ENCODE assay signal across 1 cellular context in the genomic region with DNA sequence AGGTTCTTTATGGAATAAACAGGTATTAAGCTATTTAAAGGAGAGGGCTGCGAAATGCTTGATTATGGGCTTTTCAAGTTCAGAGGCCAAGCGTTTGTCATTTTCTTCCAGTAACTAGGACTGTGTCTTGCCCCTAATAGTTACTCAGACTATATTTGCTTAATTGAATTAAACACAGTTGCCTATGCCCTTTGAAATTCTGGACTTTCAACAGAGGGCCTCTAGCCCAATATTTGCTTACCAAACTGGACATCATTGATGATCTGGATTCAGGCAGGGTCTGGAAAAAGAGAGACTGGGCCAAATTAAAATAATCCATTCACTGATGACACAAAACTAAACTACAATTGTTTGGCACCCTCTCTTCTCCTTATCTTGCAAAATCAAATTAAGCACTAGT.
TF ChIP-seq lines count a peak whose summit lies in the region.

No MANE protein-coding gene starts in this region.

TF ChIP-seq in liver, 16 proteins besides CTCF, POLR2A, EP300 and RAD21 (continued from another document):
- TF ChIP-seq, protein P1, sequence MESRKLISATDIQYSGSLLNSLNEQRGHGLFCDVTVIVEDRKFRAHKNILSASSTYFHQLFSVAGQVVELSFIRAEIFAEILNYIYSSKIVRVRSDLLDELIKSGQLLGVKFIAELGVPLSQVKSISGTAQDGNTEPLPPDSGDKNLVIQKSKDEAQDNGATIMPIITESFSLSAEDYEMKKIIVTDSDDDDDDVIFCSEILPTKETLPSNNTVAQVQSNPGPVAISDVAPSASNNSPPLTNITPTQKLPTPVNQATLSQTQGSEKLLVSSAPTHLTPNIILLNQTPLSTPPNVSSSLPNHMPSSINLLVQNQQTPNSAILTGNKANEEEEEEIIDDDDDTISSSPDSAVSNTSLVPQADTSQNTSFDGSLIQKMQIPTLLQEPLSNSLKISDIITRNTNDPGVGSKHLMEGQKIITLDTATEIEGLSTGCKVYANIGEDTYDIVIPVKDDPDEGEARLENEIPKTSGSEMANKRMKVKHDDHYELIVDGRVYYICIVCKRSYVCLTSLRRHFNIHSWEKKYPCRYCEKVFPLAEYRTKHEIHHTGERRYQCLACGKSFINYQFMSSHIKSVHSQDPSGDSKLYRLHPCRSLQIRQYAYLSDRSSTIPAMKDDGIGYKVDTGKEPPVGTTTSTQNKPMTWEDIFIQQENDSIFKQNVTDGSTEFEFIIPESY (IDR thresholded peaks at IDR 0.05), result peak; percentile 77
- peak; percentile 94 for TF ChIP-seq JUND (IDR thresholded peaks at IDR 0.05)
- no peak for TF ChIP-seq NR2F2 (IDR thresholded peaks at IDR 0.05)
- TF ChIP-seq TAF1 (conservative IDR thresholded peaks at IDR 0.05), result no peak
- peak in 1 of 2 donors; percentile 20 for TF ChIP-seq GABPA (IDR thresholded peaks at IDR 0.05 in 1 of 2, conservative IDR thresholded peaks at IDR 0.05 in 1 of 2)
- TF ChIP-seq SP1 (IDR thresholded peaks at IDR 0.05), result peak; percentile 93
- TF ChIP-seq, protein P2, sequence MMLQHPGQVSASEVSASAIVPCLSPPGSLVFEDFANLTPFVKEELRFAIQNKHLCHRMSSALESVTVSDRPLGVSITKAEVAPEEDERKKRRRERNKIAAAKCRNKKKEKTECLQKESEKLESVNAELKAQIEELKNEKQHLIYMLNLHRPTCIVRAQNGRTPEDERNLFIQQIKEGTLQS (IDR thresholded peaks at IDR 0.05), result peak; percentile 78
- peak; percentile 34 for TF ChIP-seq YY1 (IDR thresholded peaks at IDR 0.05)
